ENCODE assay signal across 28 cellular contexts in the genomic region with DNA sequence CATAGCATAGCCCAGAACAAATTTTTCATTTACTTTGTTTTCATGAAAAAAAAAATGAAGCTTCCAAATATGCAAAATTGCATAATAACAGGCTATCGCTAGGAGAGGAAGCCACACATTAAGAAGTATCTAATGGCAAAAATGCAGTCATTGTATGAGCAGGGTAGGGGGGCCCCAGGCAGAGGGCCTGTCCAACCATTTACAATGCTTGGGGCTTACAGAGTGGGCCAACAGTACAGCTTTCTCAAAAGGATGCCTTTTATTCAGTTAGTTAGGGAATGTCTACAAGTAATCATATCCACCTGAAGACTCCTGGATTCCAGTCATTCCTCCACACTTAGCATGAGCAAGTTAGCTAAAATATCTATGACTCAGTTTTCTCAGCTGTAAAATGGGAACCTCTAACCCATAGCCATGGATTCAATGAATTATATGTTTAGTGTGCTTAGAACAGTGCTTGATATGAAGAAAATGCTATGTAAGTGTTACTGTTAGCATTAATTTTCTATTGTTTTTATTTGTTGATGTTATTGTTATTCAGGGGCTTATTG.
"Had no signal": no experiment of that assay in that cellular context is flagged by ENCODE, and none has a peak within 500 bp of the region (broad histone marks: within the 10 kb centered on the region; RNA-seq: fewer than 3 reads in every experiment).

No MANE protein-coding gene starts in this region.

- H3K9me3 ChIP-seq: gastrocnemius medialis, neutrophil, ovary, sigmoid colon, suprapubic skin, tibial artery had no signal

- ATAC-seq: activated CD4-positive, CD25-positive, alpha-beta regulatory T cell treated with anti-CD3 and anti-CD28 coated beads, Interleukin-2, amount 50 U/mL, for 24 hours; esophagus mucosa; gastrocnemius medialis; left colon had no signal

- H3K4me1 ChIP-seq: gastrocnemius medialis, sigmoid colon, suprapubic skin, tibial artery had no signal

- DNase-seq: activated CD4-positive, alpha-beta T cell treated with anti-CD3 and anti-CD28 coated beads for 48 hours; activated CD4-positive, alpha-beta T cell treated with anti-CD3 and anti-CD28 coated beads, Interleukin-2, amount 50 U/mL, for 48 hours; activated CD8-positive, alpha-beta memory T cell treated with anti-CD3 and anti-CD28 coated beads for 24 hours; activated effector memory CD4-positive, alpha-beta T cell treated with anti-CD3 and anti-CD28 coated beads, Interleukin-2, amount 50 U/mL, for 16 hours; activated naive CD4-positive, alpha-beta T cell treated with anti-CD3 and anti-CD28 coated beads for 36 hours; activated naive CD8-positive, alpha-beta T cell treated with anti-CD3 and anti-CD28 coated beads for 36 hours; amniotic stem cell; caudate nucleus; endodermal cell; gastrocnemius medialis; glutamatergic neuron; left colon; naive B cell; nephron progenitor cell; ovary; sigmoid colon; stimulated activated CD4-positive, alpha-beta T cell treated with anti-CD3 and anti-CD28 coated beads, Interleukin-1b, Interleukin-23, amount 100 ng/mL, for 48 hours; stimulated activated CD4-positive, alpha-beta T cell treated with anti-CD3 and anti-CD28 coated beads, Interleukin-4, amount 100 ng/mL, for 4 hours; stimulated activated CD8-positive, alpha-beta memory T cell treated with anti-CD3 and anti-CD28 coated beads, Interleukin-4, amount 100 ng/mL, for 48 hours; T-helper 9 cell; tibial artery had no signal

- H3K4me3 ChIP-seq: gastrocnemius medialis, hepatocyte, ovary, sigmoid colon, smooth muscle cell, suprapubic skin, tibial artery had no signal

- H2AFZ ChIP-seq: hepatocyte had no signal

- H3K27me3 ChIP-seq: gastrocnemius medialis, hepatocyte, neutrophil, ovary, sigmoid colon, suprapubic skin, tibial artery had no signal

- H3K79me2 ChIP-seq: hepatocyte had no signal

- H3K27ac ChIP-seq: gastrocnemius medialis, hepatocyte, neutrophil, ovary, sigmoid colon, suprapubic skin, tibial artery, VCaP had no signal

- H3K4me2 ChIP-seq: hepatocyte, smooth muscle cell had no signal

- H3K36me3 ChIP-seq: gastrocnemius medialis, neutrophil, ovary, sigmoid colon, suprapubic skin, tibial artery had no signal
